8 cellular contexts compared by ENCODE assay signal in the genomic region with DNA sequence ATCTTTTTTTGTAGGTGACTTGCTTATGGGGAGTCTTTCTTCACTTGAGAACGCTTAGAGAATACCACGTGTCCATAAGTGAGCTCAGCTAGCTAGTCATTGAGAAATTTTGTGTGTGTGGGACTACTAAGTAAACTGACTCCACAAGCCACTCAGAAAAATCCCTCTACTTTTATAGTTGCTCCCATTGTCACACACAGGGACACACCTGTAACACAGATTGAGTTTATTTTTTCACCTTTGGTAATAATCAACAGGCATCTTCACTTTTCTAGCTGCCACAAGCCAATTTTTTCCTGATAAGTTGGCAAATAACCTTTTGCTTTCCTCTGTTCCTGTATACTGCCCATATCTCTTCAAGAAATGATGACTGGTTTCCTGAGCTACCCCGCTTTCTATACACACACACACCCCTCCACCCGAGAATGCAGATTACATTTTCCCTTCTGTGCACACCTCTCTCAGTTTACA. TPM values are rescaled to one million over a fixed set of nuclear protein-coding genes. Genes with fewer than 3 reads are reported as not detected.
DNase-seq lines count a peak whose midpoint lies in the region; ATAC-seq and TF ChIP-seq lines count a peak whose summit lies in the region.

No MANE protein-coding gene starts in this region.

- H3K4me3 ChIP-seq in CD8-positive, alpha-beta memory T cell (ENCODE audit: low read length), result peak overlapping the region; percentile 51
- H3K4me3 ChIP-seq in HFF-Myc (replicated peaks; ENCODE audit: low read depth, low read length), result peak overlapping the region; percentile 78
- H3K4me3 ChIP-seq in esophagus muscularis mucosa, result peak overlapping the region; percentile 67 to 93 (median 76)

- no peaks in the 10 kb centered on the region for H3K27me3 ChIP-seq in CD8-positive, alpha-beta memory T cell (ENCODE audit: insufficient read depth, low read length, poor library complexity, severe bottlenecking)
- no peaks in the 10 kb centered on the region for H3K27me3 ChIP-seq in esophagus muscularis mucosa

- peaks cover 62% of the 10 kb centered on the region for H3K4me1 ChIP-seq in CD8-positive, alpha-beta memory T cell (ENCODE audit: insufficient read depth, low read length)
- H3K4me1 ChIP-seq in esophagus muscularis mucosa, result peaks cover 32 to 67% (median 59%) of the 10 kb centered on the region in 4 donors

- DNase-seq in CD8-positive, alpha-beta memory T cell, result no peak
- DNase-seq in HFF-Myc (ENCODE audit: extremely low read depth, low read depth), result no peak
- DNase-seq in T-cell, result no peak
- DNase-seq in esophagus muscularis mucosa (ENCODE audit: extremely low spot score), result no peak
- no peak for DNase-seq in osteocyte (ENCODE audit: extremely low spot score, unreplicated experiment)

- no peaks in the 10 kb centered on the region for H3K36me3 ChIP-seq in CD8-positive, alpha-beta memory T cell (ENCODE audit: insufficient read depth, low read length)
- H3K36me3 ChIP-seq in esophagus muscularis mucosa, result no peaks in the 10 kb centered on the region

- POLR2A ChIA-PET in CD8-positive, alpha-beta memory T cell (lab: Charles Lee), result interaction anchor here (1.4 kb wide), 1 partner anchor 18 kb away, joined by 3 read pairs; no protein-coding TSS in a partner anchor
- POLR2A ChIA-PET in T-cell (lab: Charles Lee), result interaction anchor here in 1 of 2 donors (0.6 to 1.2 kb wide), 3 partner anchors 12 to 23 kb away, joined by 3 to 5 read pairs (median 3); no protein-coding TSS in a partner anchor

- intact Hi-C loops in esophagus muscularis mucosa (cut with DNase I), result loop anchor here (5.0 to 10.0 kb wide), 2 partner anchors 55 to 128 kb away; no protein-coding TSS in a partner anchor

- TF ChIP-seq CTCF in HFF-Myc (IDR thresholded peaks at IDR 0.05; ENCODE audit: low read depth, low read length, missing control alignments) (no peak), esophagus muscularis mucosa (IDR thresholded peaks at IDR 0.05) (no peak), osteocyte (IDR thresholded peaks at IDR 0.05) (no peak)

- WGBS in esophagus muscularis mucosa, result 2% methylated on average over 4 of the region's 4 CpGs

- peak overlapping the region; percentile 91 for H3K27ac ChIP-seq in CD8-positive, alpha-beta memory T cell (ENCODE audit: low read depth, low read length)
- peak overlapping the region in 3 of 4 donors; percentile 32 to 98 (median 46) for H3K27ac ChIP-seq in esophagus muscularis mucosa (replicated peaks in 1 of 4)

- TF ChIP-seq POLR2A in esophagus muscularis mucosa (IDR thresholded peaks at IDR 0.05; ENCODE audit: low read depth), result no peak

- ATAC-seq in T-cell (replicated peaks in 1 of 4) (no peak), HG03159 (IDR thresholded peaks at IDR 0.05; ENCODE audit: unreplicated experiment) (no peak), GM19395 (IDR thresholded peaks at IDR 0.05; ENCODE audit: unreplicated experiment) (no peak), HG02642 (IDR thresholded peaks at IDR 0.05; ENCODE audit: poor library complexity, unreplicated experiment) (no peak)

- H3K9me3 ChIP-seq in CD8-positive, alpha-beta memory T cell (ENCODE audit: low read length), result no peaks in the 10 kb centered on the region
- no peaks in the 10 kb centered on the region for H3K9me3 ChIP-seq in esophagus muscularis mucosa

- H3K4me1 Mint-ChIP-seq in CD8-positive, alpha-beta memory T cell, result peaks cover 65 to 72% (median 71%) of the 10 kb centered on the region in 3 donors
- peaks cover 63 to 74% (median 66%) of the 10 kb centered on the region in 3 donors for H3K4me1 Mint-ChIP-seq in T-cell
- peaks cover 44% of the 10 kb centered on the region for H3K4me1 Mint-ChIP-seq in osteocyte (ENCODE audit: unreplicated experiment)

- CTCF ChIA-PET in CD8-positive, alpha-beta memory T cell (lab: Charles Lee), result no interaction called here
- CTCF ChIA-PET in T-cell (lab: Charles Lee), result interaction anchor here (0.5 to 5.9 kb wide), 9 partner anchors 8 to 83 kb away, joined by 3 to 39 read pairs (median 4); no protein-coding TSS in a partner anchor

- H3K9me3 Mint-ChIP-seq in CD8-positive, alpha-beta memory T cell, result no peaks in the 10 kb centered on the region
- no peaks in the 10 kb centered on the region for H3K9me3 Mint-ChIP-seq in T-cell
- no peaks in the 10 kb centered on the region for H3K9me3 Mint-ChIP-seq in osteocyte (ENCODE audit: unreplicated experiment)

- H3K36me3 Mint-ChIP-seq in CD8-positive, alpha-beta memory T cell, result peaks cover 0 to 49% (median 0%) of the 10 kb centered on the region in 3 donors
- H3K36me3 Mint-ChIP-seq in T-cell (peaks cover 35% of the 10 kb centered on the region), osteocyte (ENCODE audit: unreplicated experiment) (peaks cover 48% of the 10 kb centered on the region)

- H3K27me3 Mint-ChIP-seq in CD8-positive, alpha-beta memory T cell, result peaks cover 0 to 1% of the 10 kb centered on the region in 2 donors
- no peaks in the 10 kb centered on the region for H3K27me3 Mint-ChIP-seq in T-cell
- no peaks in the 10 kb centered on the region for H3K27me3 Mint-ChIP-seq in osteocyte (ENCODE audit: unreplicated experiment)

- H3K27ac Mint-ChIP-seq in CD8-positive, alpha-beta memory T cell, result peak overlapping the region in 6 of 8 donors; percentile 24 to 93 (median 46)
- H3K27ac Mint-ChIP-seq in T-cell (no peak overlapping the region), osteocyte (ENCODE audit: unreplicated experiment) (peak overlapping the region; percentile 82)

- H3K4me3 Mint-ChIP-seq in CD8-positive, alpha-beta memory T cell, result peak overlapping the region; percentile 81 to 97 (median 87)
- H3K4me3 Mint-ChIP-seq in T-cell (peak overlapping the region; percentile 83 to 92 (median 87)), osteocyte (ENCODE audit: unreplicated experiment) (peak overlapping the region; percentile 86)

- TF ChIP-seq EP300 in esophagus muscularis mucosa (IDR thresholded peaks at IDR 0.05), result no peak

RNA-seq across cellular contexts. Expression of a gene that starts 4.5 kb away (rescaled TPM):
- 10 to 100 TPM; 20.9 to 22.3 TPM for total RNA-seq in CD8-positive, alpha-beta memory T cell
- polyA plus RNA-seq in CD8-positive, alpha-beta memory T cell, result 11.9 TPM
- 10 to 100 TPM; 21.2 to 55.0 (median 23.3) TPM for total RNA-seq in T-cell
- total RNA-seq in esophagus muscularis mucosa, result 10 to 100 TPM; 19.1 to 27.1 (median 21.2) TPM
- 51.3 and 51.5 TPM in 2 replicates for total RNA-seq in osteocyte

Comparison
In these comparisons a context has a peak if more than half of its experiments do, and no peak if none do; other contexts are left out.
1. H3K27ac Mint-ChIP-seq: peak in CD8-positive, alpha-beta memory T cell (6 of 8) and osteocyte (single experiment); none in T-cell (0 of 2).
2. Peak in every context shown above with its lines, with median percentiles within 50 percentile points of each other: H3K4me3 ChIP-seq and H3K4me3 Mint-ChIP-seq.